Comparison of ENCODE assay signal across 17 cellular contexts in the genomic region with DNA sequence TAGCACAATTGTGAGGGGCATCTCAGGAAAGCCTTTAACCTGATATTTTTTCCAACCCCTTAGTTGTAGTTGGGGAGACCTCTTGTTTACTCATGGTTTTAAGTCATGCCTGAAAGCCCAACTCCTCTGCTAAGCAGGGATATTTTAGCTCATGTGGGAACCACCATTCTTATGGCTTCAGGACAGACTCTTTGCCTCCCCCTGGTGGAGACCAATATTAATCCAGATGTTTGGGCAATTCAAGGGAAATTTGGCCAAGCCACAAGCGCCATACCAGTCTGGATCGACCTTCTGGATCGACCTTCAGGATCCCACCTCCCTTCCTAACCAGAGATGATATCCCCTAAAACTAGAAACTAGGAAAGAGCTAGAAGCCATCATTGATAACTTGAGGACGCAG.
DNase-seq lines count a peak whose midpoint lies in the region; FAIRE-seq and TF ChIP-seq lines count a peak whose summit lies in the region.
"Had no signal": no experiment of that assay in that cellular context is flagged by ENCODE, and none has a peak within 500 bp of the region (broad histone marks: within the 10 kb centered on the region; RNA-seq: fewer than 3 reads in every experiment).

No MANE protein-coding gene starts in this region.

- FAIRE-seq in kidney (lab: Jason Lieb, UNC) = no peak
- FAIRE-seq: HepG2, islet of Langerhans had no signal

- H3K36me3 ChIP-seq in OCI-LY1 (ENCODE audit: insufficient read depth, low read length) (no peaks in the 10 kb centered on the region), kidney (ENCODE audit: control insufficient read depth in 1 of 2, insufficient read depth in 2 of 2, low read length in 2 of 2) (no peaks in the 10 kb centered on the region)
- H3K36me3 ChIP-seq: BLaER1 treated with 17β-estradiol and CSF1 and Interleukin-3, amounts not matched to agents 10 nM and 100 nM; stomach had no signal

- H3K27ac Mint-ChIP-seq in activated naive CD4-positive, alpha-beta T cell treated with anti-CD3 and anti-CD28 coated beads, Interleukin-2, amount 10 ng/mL, durations not matched to agents 7 days and 5 days = no peak overlapping the region
- H3K27ac Mint-ChIP-seq: activated naive CD8-positive, alpha-beta T cell treated with anti-CD3 and anti-CD28 coated beads, Interleukin-2, amount 10 ng/mL, durations not matched to agents 7 days and 5 days had no signal

- no peaks in the 10 kb centered on the region for H3F3A ChIP-seq in OCI-LY1 (ENCODE audit: insufficient read depth, low read length)

- no peak overlapping the region for H3K9ac ChIP-seq in OCI-LY1 (ENCODE audit: low read length)
- no peak overlapping the region for H3K9ac ChIP-seq in kidney (ENCODE audit: low read length in 2 of 2)
- H3K9ac ChIP-seq: BLaER1 treated with 17β-estradiol and CSF1 and Interleukin-3, amounts not matched to agents 10 nM and 100 nM had no signal

- in situ Hi-C loops in ACHN (cut with HindIII; ENCODE audit: low pct_ligation_motif_present, low pct_unique_long_range_greater_than_20kb, low sequenced_read_pairs) = no loop called here
- in situ Hi-C loops in GM13977 (cut with MboI; ENCODE audit: low pct_unique_long_range_greater_than_20kb, low sequenced_read_pairs, unreplicated experiment) = no loop called here

- peak; percentile 48 for TF ChIP-seq CTCF in GM13977 (IDR thresholded peaks at IDR 0.05; ENCODE audit: extremely low read depth, insufficient read depth, missing control alignments)
- peak; percentile 52 for TF ChIP-seq CTCF in OCI-LY1 (IDR thresholded peaks at IDR 0.05; ENCODE audit: low read length)
- TF ChIP-seq CTCF in epithelial cell of esophagus (IDR thresholded peaks at IDR 0.05; ENCODE audit: insufficient read depth, low read depth, low read length, missing control alignments) = peak; percentile 37
- no peak for TF ChIP-seq CTCF in kidney (IDR thresholded peaks at IDR 0.05; ENCODE audit: borderline replicate concordance, extremely low read depth, insufficient read depth)

- intact Hi-C loops in kidney (cut with DNase I) = no loop called here

- H3K4me3 Mint-ChIP-seq in activated naive CD4-positive, alpha-beta T cell treated with anti-CD3 and anti-CD28 coated beads, Interleukin-2, amount 10 ng/mL, durations not matched to agents 7 days and 5 days = no peak overlapping the region
- H3K4me3 Mint-ChIP-seq: activated naive CD8-positive, alpha-beta T cell treated with anti-CD3 and anti-CD28 coated beads, Interleukin-2, amount 10 ng/mL, durations not matched to agents 7 days and 5 days had no signal

- CTCF ChIA-PET in activated naive CD4-positive, alpha-beta T cell treated with anti-CD3 and anti-CD28 coated beads, Interleukin-2, amount 10 ng/mL, durations not matched to agents 7 days and 5 days (lab: Charles Lee) = interaction anchor here (0.8 kb wide), 1 partner anchor 43 kb away, joined by 3 read pairs; no protein-coding TSS in a partner anchor

- H3K27me3 Mint-ChIP-seq in activated naive CD4-positive, alpha-beta T cell treated with anti-CD3 and anti-CD28 coated beads, Interleukin-2, amount 10 ng/mL, durations not matched to agents 7 days and 5 days = no peaks in the 10 kb centered on the region
- H3K27me3 Mint-ChIP-seq: activated naive CD8-positive, alpha-beta T cell treated with anti-CD3 and anti-CD28 coated beads, Interleukin-2, amount 10 ng/mL, durations not matched to agents 7 days and 5 days had no signal

- peaks cover 5% of the 10 kb centered on the region for H3K9me3 Mint-ChIP-seq in activated naive CD4-positive, alpha-beta T cell treated with anti-CD3 and anti-CD28 coated beads, Interleukin-2, amount 10 ng/mL, durations not matched to agents 7 days and 5 days

- no peaks in the 10 kb centered on the region for H3K27me3 ChIP-seq in OCI-LY1 (ENCODE audit: insufficient read depth, low read length)
- H3K27me3 ChIP-seq: BLaER1 treated with 17β-estradiol and CSF1 and Interleukin-3, amounts not matched to agents 10 nM and 100 nM; stomach had no signal

- no peak overlapping the region for H3K4me2 ChIP-seq in OCI-LY1 (ENCODE audit: low read length)
- H3K4me2 ChIP-seq: BLaER1 treated with 17β-estradiol and CSF1 and Interleukin-3, amounts not matched to agents 10 nM and 100 nM had no signal

- H3K4me1 ChIP-seq in OCI-LY1 (ENCODE audit: insufficient read depth, low read length, severe bottlenecking) = no peaks in the 10 kb centered on the region
- H3K4me1 ChIP-seq in kidney (ENCODE audit: control insufficient read depth in 1 of 2, insufficient read depth in 1 of 2, low read depth in 1 of 2, low read length in 2 of 2) = no peaks in the 10 kb centered on the region
- H3K4me1 ChIP-seq: BLaER1 treated with 17β-estradiol and CSF1 and Interleukin-3, amounts not matched to agents 10 nM and 100 nM; stomach had no signal

- H4K20me1 ChIP-seq in OCI-LY1 (ENCODE audit: insufficient read depth, low read length) = no peaks in the 10 kb centered on the region
- H4K20me1 ChIP-seq: BLaER1 treated with 17β-estradiol and CSF1 and Interleukin-3, amounts not matched to agents 10 nM and 100 nM had no signal

- H3K79me2 ChIP-seq in OCI-LY1 (ENCODE audit: insufficient read depth, low read length) = no peaks in the 10 kb centered on the region

- H3K9me2 ChIP-seq in OCI-LY1 (ENCODE audit: low read depth, low read length) = no peaks in the 10 kb centered on the region

- no peaks in the 10 kb centered on the region for H3K4me1 Mint-ChIP-seq in activated naive CD4-positive, alpha-beta T cell treated with anti-CD3 and anti-CD28 coated beads, Interleukin-2, amount 10 ng/mL, durations not matched to agents 7 days and 5 days
- H3K4me1 Mint-ChIP-seq: activated naive CD8-positive, alpha-beta T cell treated with anti-CD3 and anti-CD28 coated beads, Interleukin-2, amount 10 ng/mL, durations not matched to agents 7 days and 5 days had no signal

- no peaks in the 10 kb centered on the region for H3K36me3 Mint-ChIP-seq in activated naive CD4-positive, alpha-beta T cell treated with anti-CD3 and anti-CD28 coated beads, Interleukin-2, amount 10 ng/mL, durations not matched to agents 7 days and 5 days
- H3K36me3 Mint-ChIP-seq: activated naive CD8-positive, alpha-beta T cell treated with anti-CD3 and anti-CD28 coated beads, Interleukin-2, amount 10 ng/mL, durations not matched to agents 7 days and 5 days had no signal

- H3K9me3 ChIP-seq in OCI-LY1 (ENCODE audit: low read length) (no peaks in the 10 kb centered on the region), kidney (ENCODE audit: control insufficient read depth in 1 of 2, low read length in 2 of 2) (peaks cover 2 to 45% of the 10 kb centered on the region in 2 donors)

- H3K4me3 ChIP-seq in OCI-LY1 (ENCODE audit: low read depth, low read length, poor library complexity, severe bottlenecking) (no peak overlapping the region), epithelial cell of esophagus (ENCODE audit: low read length) (no peak overlapping the region), kidney (ENCODE audit: low read length in 2 of 2) (no peak overlapping the region)
- H3K4me3 ChIP-seq: BLaER1 treated with 17β-estradiol and CSF1 and Interleukin-3, amounts not matched to agents 10 nM and 100 nM; coronary artery; stomach had no signal

- DNase-seq in ACHN (peak; percentile 14), GM13977 (ENCODE audit: low spot score) (no peak), epithelial cell of esophagus (ENCODE audit: low read depth) (peak; percentile 42), NCI-H1694 (lab: John Stamatoyannopoulos, UW) (no peak), kidney (no peak), mucosa of gallbladder (ENCODE audit: low spot score) (no peak)
- DNase-seq in activated naive CD4-positive, alpha-beta T cell treated with anti-CD3 and anti-CD28 coated beads, Interleukin-2, amount 10 ng/mL, durations not matched to agents 7 days and 5 days = no peak
- DNase-seq: activated naive CD8-positive, alpha-beta T cell treated with anti-CD3 and anti-CD28 coated beads, Interleukin-2, amount 10 ng/mL, durations not matched to agents 7 days and 5 days; HCEC 1CT; NCI-H2171; retina; stomach had no signal

- H3K27ac ChIP-seq in OCI-LY1 (ENCODE audit: low read depth, low read length, poor library complexity, severe bottlenecking) (no peak overlapping the region), kidney (ENCODE audit: low read depth in 2 of 2, low read length in 2 of 2) (no peak overlapping the region)
- H3K27ac ChIP-seq: BLaER1 treated with 17β-estradiol and CSF1 and Interleukin-3, amounts not matched to agents 10 nM and 100 nM; coronary artery; stomach had no signal

- H2AFZ ChIP-seq in OCI-LY1 (ENCODE audit: low read length) = no peak overlapping the region

Comparison
In these comparisons a context has a peak if more than half of its experiments do, and no peak if none do; other contexts are left out.
1. DNase-seq: peak in ACHN (single experiment) and epithelial cell of esophagus (single experiment); none in GM13977 (single experiment), NCI-H1694 (single experiment), activated naive CD4-positive, alpha-beta T cell treated with anti-CD3 and anti-CD28 coated beads, Interleukin-2, amount 10 ng/mL, durations not matched to agents 7 days and 5 days (single experiment), kidney (single experiment) and mucosa of gallbladder (single experiment).